ENCODE assay signal across 18 cellular contexts in genomic region chr5:173832386-173832785, GRCh38.
DNase-seq lines count a peak whose midpoint lies in the region; ATAC-seq, FAIRE-seq and TF ChIP-seq lines count a peak whose summit lies in the region.
"Had no signal": no experiment of that assay in that cellular context is flagged by ENCODE, and none has a peak within 500 bp of the region (broad histone marks: within the 10 kb centered on the region; RNA-seq: fewer than 3 reads in every experiment).

No MANE protein-coding gene starts in this region.

- H3K4me1 ChIP-seq in neutrophil (ENCODE audit: control insufficient read depth in 1 of 2, insufficient read depth in 1 of 2, low read depth in 1 of 2, low read length in 1 of 2), result peaks cover 52 to 75% of the 10 kb centered on the region in 2 experiments

- H3K4me3 ChIP-seq in NB4 (ENCODE audit: low read depth, low read length), result no peak overlapping the region
- H3K4me3 ChIP-seq in neutrophil (ENCODE audit: low read depth in 1 of 2, low read length in 1 of 2), result no peak overlapping the region
- H3K4me3 ChIP-seq: psoas muscle, vagina had no signal

- ATAC-seq in GM18511 (IDR thresholded peaks at IDR 0.05; ENCODE audit: unreplicated experiment) (peak; percentile 67), HG02588 (IDR thresholded peaks at IDR 0.05; ENCODE audit: unreplicated experiment) (peak; percentile 50)
- ATAC-seq: activated CD8-positive, alpha-beta T cell treated with anti-CD3 and anti-CD28 coated beads, Interleukin-2, amount 10 ng/mL, durations not matched to agents 7 days and 5 days; HCT116; left lobe of liver; Panc1; psoas muscle had no signal

- FAIRE-seq in RCC 7860 (lab: Jason Lieb, UNC), result no peak
- FAIRE-seq: endometrium had no signal

- H3K27me3 ChIP-seq in neutrophil, result no peaks in the 10 kb centered on the region
- H3K27me3 ChIP-seq: vagina had no signal

- no peaks in the 10 kb centered on the region for H3K36me3 ChIP-seq in neutrophil
- H3K36me3 ChIP-seq: vagina had no signal

- H3K27ac ChIP-seq in neutrophil, result peak overlapping the region; percentile 83
- H3K27ac ChIP-seq: psoas muscle, vagina had no signal

- H3K9me3 ChIP-seq in neutrophil, result no peaks in the 10 kb centered on the region
- H3K9me3 ChIP-seq: psoas muscle, vagina had no signal

- no peak for TF ChIP-seq POLR2A in NB4 (IDR thresholded peaks at IDR 0.05; ENCODE audit: extremely low read depth, insufficient read length)

- DNase-seq in NB4 (ENCODE audit: low read depth) (peak; percentile 84), MV-4-11 (lab: John Stamatoyannopoulos, UW) (no peak), T1000 (lab: John Stamatoyannopoulos, UW) (no peak), RCC 7860 (ENCODE audit: low spot score) (no peak)
- DNase-seq in effector CD4-positive, alpha-beta T cell, result no peak
- DNase-seq: activated CD8-positive, alpha-beta T cell treated with anti-CD3 and anti-CD28 coated beads, Interleukin-2, amount 10 ng/mL, durations not matched to agents 7 days and 5 days; amniotic stem cell; NCI-H2029; NCI-H69; psoas muscle had no signal

- TF ChIP-seq CTCF in NB4 (IDR thresholded peaks at IDR 0.05; ENCODE audit: low read depth, low read length), result no peak
- TF ChIP-seq CTCF in neutrophil (IDR thresholded peaks at IDR 0.05), result no peak
